ENCODE assay signal across 1 cellular context in the genomic region with DNA sequence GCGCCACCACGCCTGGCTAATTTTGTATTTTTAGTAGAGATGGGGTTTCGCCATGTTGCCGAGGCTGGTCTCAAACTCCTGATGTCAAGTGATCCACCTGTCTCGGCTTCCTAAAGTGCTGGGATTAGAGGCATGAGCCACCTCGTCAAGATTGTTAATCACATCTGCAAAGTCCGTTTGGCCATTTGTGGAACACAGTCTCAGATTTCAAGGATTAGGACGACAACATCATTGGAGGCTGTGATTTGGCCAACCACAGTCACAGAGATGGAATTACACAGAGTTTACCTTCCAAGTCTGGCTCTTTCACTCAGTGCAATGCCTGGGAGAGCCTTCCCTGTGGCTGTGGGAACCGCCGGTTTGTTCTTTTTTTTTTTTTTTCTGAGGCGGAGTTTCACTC.
TF ChIP-seq lines count a peak whose summit lies in the region.

No MANE protein-coding gene starts in this region.

TF ChIP-seq in IMR-90, 13 proteins besides CTCF, POLR2A, EP300 and RAD21:
- TF ChIP-seq, protein P1, sequence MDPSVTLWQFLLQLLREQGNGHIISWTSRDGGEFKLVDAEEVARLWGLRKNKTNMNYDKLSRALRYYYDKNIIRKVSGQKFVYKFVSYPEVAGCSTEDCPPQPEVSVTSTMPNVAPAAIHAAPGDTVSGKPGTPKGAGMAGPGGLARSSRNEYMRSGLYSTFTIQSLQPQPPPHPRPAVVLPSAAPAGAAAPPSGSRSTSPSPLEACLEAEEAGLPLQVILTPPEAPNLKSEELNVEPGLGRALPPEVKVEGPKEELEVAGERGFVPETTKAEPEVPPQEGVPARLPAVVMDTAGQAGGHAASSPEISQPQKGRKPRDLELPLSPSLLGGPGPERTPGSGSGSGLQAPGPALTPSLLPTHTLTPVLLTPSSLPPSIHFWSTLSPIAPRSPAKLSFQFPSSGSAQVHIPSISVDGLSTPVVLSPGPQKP (IDR thresholded peaks at IDR 0.05; ENCODE audit: borderline replicate concordance, low read depth, low read length) = no peak
- TF ChIP-seq MAZ (IDR thresholded peaks at IDR 0.05; ENCODE audit: borderline replicate concordance, low read depth, low read length) (no peak), RCOR1 (IDR thresholded peaks at IDR 0.05; ENCODE audit: insufficient replicate concordance, low read length) (no peak), MAFK (IDR thresholded peaks at IDR 0.05; ENCODE audit: low read depth, low read length) (no peak), SMC3 (IDR thresholded peaks at IDR 0.05; ENCODE audit: low read depth, low read length) (no peak), CHD1 (IDR thresholded peaks at IDR 0.05; ENCODE audit: low read depth, low read length) (no peak), NFE2L2 (IDR thresholded peaks at IDR 0.05; ENCODE audit: low read depth, low read length) (no peak), RFX5 (IDR thresholded peaks at IDR 0.05; ENCODE audit: low read depth, low read length) (no peak), FOS (IDR thresholded peaks at IDR 0.05; ENCODE audit: low read depth, low read length) (no peak), BHLHE40 (IDR thresholded peaks at IDR 0.05; ENCODE audit: low read depth, low read length) (no peak), MXI1 (IDR thresholded peaks at IDR 0.05; ENCODE audit: borderline replicate concordance, low read depth, low read length) (no peak), CEBPB (IDR thresholded peaks at IDR 0.05; ENCODE audit: low read depth, low read length) (no peak)
- TF ChIP-seq, protein P2, sequence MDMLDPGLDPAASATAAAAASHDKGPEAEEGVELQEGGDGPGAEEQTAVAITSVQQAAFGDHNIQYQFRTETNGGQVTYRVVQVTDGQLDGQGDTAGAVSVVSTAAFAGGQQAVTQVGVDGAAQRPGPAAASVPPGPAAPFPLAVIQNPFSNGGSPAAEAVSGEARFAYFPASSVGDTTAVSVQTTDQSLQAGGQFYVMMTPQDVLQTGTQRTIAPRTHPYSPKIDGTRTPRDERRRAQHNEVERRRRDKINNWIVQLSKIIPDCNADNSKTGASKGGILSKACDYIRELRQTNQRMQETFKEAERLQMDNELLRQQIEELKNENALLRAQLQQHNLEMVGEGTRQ (IDR thresholded peaks at IDR 0.05; ENCODE audit: low read depth, low read length) = no peak
